ENCODE assay signal across 1 cellular context in genomic region chr2:236319036-236319435, GRCh38.
TF ChIP-seq lines count a peak whose summit lies in the region.

No MANE protein-coding gene starts in this region.

TF ChIP-seq in HCT116, 20 proteins besides CTCF, POLR2A, EP300 and RAD21 (continued from another document):
- TF ChIP-seq REST (IDR thresholded peaks at IDR 0.05; ENCODE audit: low read depth) (no peak), ZBTB33 (IDR thresholded peaks at IDR 0.05; ENCODE audit: extremely low read depth, insufficient replicate concordance, low read length) (no peak), MAX (IDR thresholded peaks at IDR 0.05) (no peak), ZNF274 (IDR thresholded peaks at IDR 0.05; ENCODE audit: low read depth, low read length) (no peak), ZFX (IDR thresholded peaks at IDR 0.05) (no peak), EZH2phosphoT487 (IDR thresholded peaks at IDR 0.05; ENCODE audit: borderline replicate concordance) (no peak), FOSL1 (IDR thresholded peaks at IDR 0.05; ENCODE audit: low read depth) (no peak)
